14 cellular contexts compared by ENCODE assay signal in the genomic region with DNA sequence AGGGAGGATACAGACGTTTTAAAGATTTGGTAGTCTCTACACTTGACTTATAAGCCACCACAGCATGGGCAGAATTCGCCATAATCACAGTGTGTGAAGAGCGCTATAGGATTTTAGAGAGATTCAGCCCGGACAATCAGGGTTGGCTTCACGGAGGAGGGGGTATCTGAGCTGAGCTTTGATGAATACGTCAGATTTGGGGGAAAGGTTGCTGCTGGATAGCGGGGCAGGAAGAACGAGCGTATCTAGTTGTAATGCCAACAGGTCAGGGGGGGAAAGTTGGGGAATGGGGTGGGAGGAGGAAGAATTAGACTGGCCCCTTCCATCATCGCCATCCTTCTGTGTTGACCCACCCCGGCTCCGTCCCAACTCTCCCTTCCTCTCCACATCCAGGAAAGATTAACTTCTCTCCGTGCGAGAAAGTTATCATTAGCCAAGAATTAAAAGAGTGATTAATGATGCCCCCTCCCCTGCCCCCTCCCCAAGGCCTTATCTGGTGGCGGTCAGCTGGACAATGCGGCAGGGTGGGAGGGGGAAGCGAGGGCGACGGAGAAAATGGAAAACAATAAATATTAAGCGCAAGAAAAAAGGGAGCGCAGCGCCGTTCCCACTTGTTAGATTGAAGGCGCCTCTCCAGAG. TPM values are rescaled to one million over a fixed set of nuclear protein-coding genes. Genes with fewer than 3 reads are reported as not detected.
A peak's percentile ranks its signal among the peaks of the same experiment; 100 is the strongest.
DNase-seq lines count a peak whose midpoint lies in the region; ATAC-seq and TF ChIP-seq lines count a peak whose summit lies in the region.
"Had no signal": no experiment of that assay in that cellular context is flagged by ENCODE, and none has a peak within 500 bp of the region (broad histone marks: within the 10 kb centered on the region; RNA-seq: fewer than 3 reads in every experiment).

No MANE protein-coding gene starts in this region.

- intact Hi-C loops in heart right ventricle (cut with DNase I): no loop called here
- intact Hi-C loops in Right ventricle myocardium inferior (cut with DNase I): no loop called here
- intact Hi-C loops in vagina (cut with DNase I): no loop called here
- intact Hi-C loops in OCI-LY7 (cut with micrococcal nuclease; ENCODE audit: unreplicated experiment): no loop called here

- H3K27me3 ChIP-seq in heart right ventricle (peaks cover 0 to 94% (median 87%) of the 10 kb centered on the region in 7 donors), hepatocyte (peaks cover 71% of the 10 kb centered on the region), vagina (no peaks in the 10 kb centered on the region)

- POLR2A ChIA-PET in OCI-LY7 (lab: Charles Lee): no interaction called here

- peaks cover 0 to 10% (median 3%) of the 10 kb centered on the region in 9 donors for H3K4me1 ChIP-seq in heart right ventricle
- H3K4me1 ChIP-seq in hepatocyte (ENCODE audit: insufficient read depth): no peaks in the 10 kb centered on the region
- peaks cover 11% of the 10 kb centered on the region for H3K4me1 ChIP-seq in vagina
- no peaks in the 10 kb centered on the region for H3K4me1 ChIP-seq in OCI-LY7 (ENCODE audit: insufficient read depth, low read length, poor library complexity, severe bottlenecking)

- WGBS in heart right ventricle, 2 donors: 2 to 3% methylated on average over 24 of the region's 24 CpGs
- 6% methylated on average over 24 of the region's 24 CpGs for WGBS in hepatocyte (ENCODE audit: low lambda C conversion rate, missing lambda C conversion rate)

- H3K9me2 ChIP-seq in hepatocyte (replicated peaks; ENCODE audit: insufficient read depth) (no peaks in the 10 kb centered on the region), OCI-LY7 (ENCODE audit: insufficient read depth, low read length) (no peaks in the 10 kb centered on the region)

- peaks cover 68% of the 10 kb centered on the region for H3K27me3 Mint-ChIP-seq in osteocyte (ENCODE audit: unreplicated experiment)

- H3K9me3 Mint-ChIP-seq in osteocyte (ENCODE audit: unreplicated experiment): peaks cover 3% of the 10 kb centered on the region

- no peak overlapping the region for H3K27ac Mint-ChIP-seq in osteocyte (ENCODE audit: unreplicated experiment)
- H3K27ac Mint-ChIP-seq: activated CD4-positive, alpha-beta T cell treated with anti-CD3 and anti-CD28 coated beads, Interleukin-2, amount 10 ng/mL, durations not matched to agents 24 days and 14 days had no signal

- ATAC-seq in heart right ventricle: no peak
- ATAC-seq in Right ventricle myocardium inferior: no peak
- ATAC-seq in HG03521 (IDR thresholded peaks at IDR 0.05; ENCODE audit: unreplicated experiment): no peak

- H3K4me2 ChIP-seq in hepatocyte: peak overlapping the region; percentile 86
- no peak overlapping the region for H3K4me2 ChIP-seq in OCI-LY7 (ENCODE audit: low read length)

- TF ChIP-seq POLR2A in vagina (IDR thresholded peaks at IDR 0.05): no peak

- no peaks in the 10 kb centered on the region for H3K36me3 Mint-ChIP-seq in osteocyte (ENCODE audit: unreplicated experiment)

- H4K20me1 ChIP-seq in hepatocyte (ENCODE audit: insufficient read depth, poor library complexity, severe bottlenecking) (no peaks in the 10 kb centered on the region), OCI-LY7 (ENCODE audit: insufficient read depth, low read length) (no peaks in the 10 kb centered on the region)

- no TSS peak for BruUV-seq in OCI-LY7 (replicated peaks; lab: Mats Ljungman, UMichigan)

- H3K4me3 ChIP-seq in heart right ventricle (peak overlapping the region in 9 of 10 donors; percentile 2 to 50 (median 39)), hepatocyte (peak overlapping the region; percentile 29), vagina (peak overlapping the region; percentile 0 to 26), OCI-LY7 (ENCODE audit: low read depth, low read length, poor library complexity, severe bottlenecking) (no peak overlapping the region)

- peak overlapping the region; percentile 52 for H2AFZ ChIP-seq in hepatocyte
- H2AFZ ChIP-seq in OCI-LY7 (ENCODE audit: low read length): no peak overlapping the region

- CTCF ChIA-PET in OCI-LY7 (lab: Charles Lee; ENCODE audit: unreplicated experiment): no interaction called here

- peak overlapping the region; percentile 50 for H3K4me3 Mint-ChIP-seq in osteocyte (ENCODE audit: unreplicated experiment)
- H3K4me3 Mint-ChIP-seq: activated CD4-positive, alpha-beta T cell treated with anti-CD3 and anti-CD28 coated beads, Interleukin-2, amount 10 ng/mL, durations not matched to agents 24 days and 14 days; central memory CD8-positive, alpha-beta T cell had no signal

- no peak for DNase-seq in heart right ventricle
- no peak for DNase-seq in Right ventricle myocardium inferior (ENCODE audit: missing footprints)
- DNase-seq in hepatocyte (ENCODE audit: low spot score): no peak
- DNase-seq in osteocyte (ENCODE audit: extremely low spot score, unreplicated experiment): no peak
- no peak for DNase-seq in vagina (ENCODE audit: extremely low spot score in 2 of 2)
- no peak for DNase-seq in OCI-LY7 (ENCODE audit: low spot score)
- DNase-seq in activated T-cell treated with anti-CD3 and anti-CD28 coated beads, Interleukin-2, amount 50 U/mL, for 1 hour: no peak
- DNase-seq: activated CD4-positive, alpha-beta T cell treated with anti-CD3 and anti-CD28 coated beads, Interleukin-2, amount 10 ng/mL, durations not matched to agents 24 days and 14 days; activated effector memory CD4-positive, alpha-beta T cell treated with anti-CD3 and anti-CD28 coated beads, Interleukin-2, amount 50 U/mL, for 16 hours; kidney glomerular epithelial cell; NCI-H2171 had no signal

- peaks cover 12% of the 10 kb centered on the region for H3K4me1 Mint-ChIP-seq in osteocyte (ENCODE audit: unreplicated experiment)
- H3K4me1 Mint-ChIP-seq: central memory CD8-positive, alpha-beta T cell had no signal

- H3K27ac ChIP-seq in heart right ventricle: no peak overlapping the region
- no peak overlapping the region for H3K27ac ChIP-seq in hepatocyte
- H3K27ac ChIP-seq in vagina: no peak overlapping the region
- H3K27ac ChIP-seq in OCI-LY7 (ENCODE audit: low read depth, low read length, poor library complexity, severe bottlenecking): no peak overlapping the region
- H3K27ac ChIP-seq: HL-60 had no signal

- H3K36me3 ChIP-seq in heart right ventricle (no peaks in the 10 kb centered on the region), hepatocyte (replicated peaks; ENCODE audit: insufficient read depth, low read depth) (no peaks in the 10 kb centered on the region), vagina (no peaks in the 10 kb centered on the region), OCI-LY7 (ENCODE audit: insufficient read depth, low read length) (no peaks in the 10 kb centered on the region)

- H3K79me2 ChIP-seq in hepatocyte (no peaks in the 10 kb centered on the region), OCI-LY7 (ENCODE audit: insufficient read depth, low read depth, low read length) (no peaks in the 10 kb centered on the region)

- H3K9me3 ChIP-seq in heart right ventricle (peaks cover 0 to 15% (median 2%) of the 10 kb centered on the region in 11 donors), hepatocyte (ENCODE audit: low read depth) (peaks cover 2% of the 10 kb centered on the region), vagina (no peaks in the 10 kb centered on the region), OCI-LY7 (ENCODE audit: low read length) (peaks cover under 1% of the 10 kb centered on the region; the same call in 1 of the 2 replicates)

- TF ChIP-seq CTCF in heart right ventricle (IDR thresholded peaks at IDR 0.05) (no peak), hepatocyte (IDR thresholded peaks at IDR 0.05; ENCODE audit: poor library complexity) (no peak), osteocyte (IDR thresholded peaks at IDR 0.05) (no peak), vagina (IDR thresholded peaks at IDR 0.05) (no peak), OCI-LY7 (conservative IDR thresholded peaks at IDR 0.05; ENCODE audit: low read length) (no peak)

RNA-seq across cellular contexts. Expression of a gene that starts 13.5 kb away (rescaled TPM):
- total RNA-seq in heart right ventricle (10 to 100 TPM; 20.1 to 27.9 (median 25.1) TPM), Right ventricle myocardium inferior (21.7 TPM), hepatocyte (52.9 and 60.5 TPM in 2 replicates), osteocyte (61.0 and 62.0 TPM in 2 replicates), vagina (34.6 TPM), OCI-LY7 (2022) (59.0 and 67.2 TPM in 2 replicates)
- polyA plus RNA-seq in heart right ventricle (1 to 10 TPM; 4.6 to 5.3 TPM), hepatocyte (16.1 and 21.4 TPM in 2 replicates)
- total RNA-seq in OCI-LY7 (2014; rRNA removed; shearing (Covaris generic)): 41.9 and 70.4 TPM in 2 replicates
